ENCODE assay signal across 8 cellular contexts in the genomic region with DNA sequence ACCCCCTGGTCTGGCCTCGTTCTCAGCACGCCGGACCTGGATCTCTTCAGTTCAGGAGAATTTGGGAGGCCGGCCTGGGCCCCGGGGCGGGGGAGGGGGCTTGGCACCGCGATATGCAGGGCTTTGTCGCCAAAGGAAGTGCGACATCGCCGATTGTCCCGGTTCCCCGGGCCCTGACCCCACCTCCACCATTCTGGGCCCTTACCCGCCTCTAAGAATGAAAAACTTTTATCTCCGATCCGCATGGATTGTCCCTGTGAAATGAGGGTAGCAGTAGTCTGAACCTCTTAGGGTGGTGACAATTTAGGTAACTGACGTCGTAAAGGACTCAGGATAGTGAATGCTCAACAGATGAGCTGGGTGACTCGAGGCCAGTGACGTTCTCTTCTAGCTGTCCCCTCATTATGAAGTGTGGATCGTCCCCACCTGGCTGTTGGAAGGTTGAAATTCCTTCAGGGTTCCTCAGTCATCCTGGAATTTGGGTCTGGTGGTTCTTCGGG. TPM values are rescaled to one million over a fixed set of nuclear protein-coding genes. Genes with fewer than 3 reads are reported as not detected.
DNase-seq lines count a peak whose midpoint lies in the region; ATAC-seq, FAIRE-seq and TF ChIP-seq lines count a peak whose summit lies in the region.

No MANE protein-coding gene starts in this region.

- H3K56ac ChIP-seq in H9 (ENCODE audit: insufficient read length, low read depth, low read length), result no peak overlapping the region

- ATAC-seq in T-helper 17 cell (no peak), gastroesophageal sphincter (no peak), GM21825 (IDR thresholded peaks at IDR 0.05; ENCODE audit: unreplicated experiment) (no peak)

- no peak for FAIRE-seq in small intestine (lab: Jason Lieb, UNC)

- H2BK20ac ChIP-seq in H9 (ENCODE audit: low read depth, low read length, poor library complexity, severe bottlenecking), result no peak overlapping the region

- no peak overlapping the region for H2BK15ac ChIP-seq in H9 (ENCODE audit: low read depth, low read length)

- H2AK5ac ChIP-seq in H9 (ENCODE audit: insufficient read length, low read length), result no peak overlapping the region

- H3K36me3 ChIP-seq in gastroesophageal sphincter, result peaks cover 0 to 35% of the 10 kb centered on the region in 2 donors
- H3K36me3 ChIP-seq in small intestine (ENCODE audit: control insufficient read depth in 2 of 2, insufficient read depth in 2 of 2, low read length in 2 of 2), result peaks cover 4 to 5% of the 10 kb centered on the region in 2 donors

- H3K9ac ChIP-seq in H9 (ENCODE audit: extremely low read depth, insufficient read length, low read length), result peak overlapping the region; percentile 32

- H2BK12ac ChIP-seq in H9 (ENCODE audit: insufficient read length, low read depth, low read length), result no peak overlapping the region

- H3K4me3 ChIP-seq in gastroesophageal sphincter (peak overlapping the region; percentile 80 to 92), small intestine (ENCODE audit: low read depth in 1 of 2, low read length in 2 of 2) (peak overlapping the region; percentile 77 to 90)

- no peaks in the 10 kb centered on the region for H3K9me3 ChIP-seq in H9 (ENCODE audit: control insufficient read depth, low read depth, low read length)
- no peaks in the 10 kb centered on the region for H3K9me3 ChIP-seq in T-helper 17 cell (ENCODE audit: control insufficient read depth, low read length, poor library complexity, severe bottlenecking)
- H3K9me3 ChIP-seq in gastroesophageal sphincter, result no peaks in the 10 kb centered on the region
- no peaks in the 10 kb centered on the region for H3K9me3 ChIP-seq in small intestine (ENCODE audit: control insufficient read depth, low read depth)

- peaks cover 17 to 25% of the 10 kb centered on the region in 2 experiments for H3K4me1 Mint-ChIP-seq in H9
- peaks cover 29% of the 10 kb centered on the region for H3K4me1 Mint-ChIP-seq in T-helper 17 cell

- H3K4me3 Mint-ChIP-seq in H9 (peak overlapping the region; percentile 94 to 95), T-helper 17 cell (peak overlapping the region; percentile 97)

- H3K27me3 ChIP-seq in H9 (ENCODE audit: insufficient read depth, low read length) (no peaks in the 10 kb centered on the region), gastroesophageal sphincter (no peaks in the 10 kb centered on the region), small intestine (ENCODE audit: control insufficient read depth in 2 of 2, insufficient read depth in 2 of 2, low read length in 2 of 2) (no peaks in the 10 kb centered on the region)

- peak overlapping the region; percentile 73 for H3K4me2 ChIP-seq in H9 (ENCODE audit: insufficient read depth, insufficient read length, low read length)

- no peak overlapping the region for H4K91ac ChIP-seq in H9 (ENCODE audit: insufficient read length, low read depth, low read length)

- H3T11ph ChIP-seq in H9 (ENCODE audit: low read length), result no peak overlapping the region

- no peak for TF ChIP-seq CTCF in H9 (conservative IDR thresholded peaks at IDR 0.05)
- no peak for TF ChIP-seq CTCF in gastroesophageal sphincter (IDR thresholded peaks at IDR 0.05)

- no peaks in the 10 kb centered on the region for H4K20me1 ChIP-seq in H9 (ENCODE audit: control insufficient read depth, insufficient read depth, insufficient read length)

- no peak overlapping the region for H2BK120ac ChIP-seq in H9 (ENCODE audit: low read depth, low read length, poor library complexity, severe bottlenecking)

- no peak for TF ChIP-seq POLR2A in gastroesophageal sphincter (IDR thresholded peaks at IDR 0.05)

- H3K79me2 ChIP-seq in H9 (ENCODE audit: insufficient read depth, low read length), result peaks cover 7% of the 10 kb centered on the region; the same call in 1 of the 2 replicates

- DNase-seq in H9 (no peak), T-helper 17 cell (no peak), small intestine (no peak), KBM-7 (no peak), NCI-H1436 (lab: John Stamatoyannopoulos, UW) (no peak), amniotic stem cell (lab: John Stamatoyannopoulos, UW) (no peak)

- no peak overlapping the region for H3K18ac ChIP-seq in H9 (ENCODE audit: insufficient read length, low read depth, low read length)

- H3K4me1 ChIP-seq in H9 (ENCODE audit: insufficient read depth, low read length) (no peaks in the 10 kb centered on the region), gastroesophageal sphincter (peaks cover 0 to 70% (median 20%) of the 10 kb centered on the region in 3 donors), small intestine (ENCODE audit: control insufficient read depth in 2 of 2, insufficient read depth in 1 of 2, low read depth in 1 of 2, low read length in 1 of 2) (peaks cover 0 to 2% of the 10 kb centered on the region in 2 donors)

- H2BK5ac ChIP-seq in H9 (ENCODE audit: insufficient read length, low read length), result no peak overlapping the region

- no peak overlapping the region for H4K8ac ChIP-seq in H9 (replicated peaks; ENCODE audit: insufficient read length, low read depth, low read length)

- H3K23ac ChIP-seq in H9 (ENCODE audit: insufficient read length, low read depth, low read length), result no peak overlapping the region

- in situ Hi-C loops in KBM-7 (cut with MboI; ENCODE audit: low pct_unique_long_range_greater_than_20kb, low sequenced_read_pairs), result no loop called here

- no peak overlapping the region for H3K27ac ChIP-seq in H9 (ENCODE audit: insufficient read length, low read depth, low read length)
- peak overlapping the region; percentile 44 to 85 (median 84) for H3K27ac ChIP-seq in gastroesophageal sphincter
- H3K27ac ChIP-seq in small intestine (ENCODE audit: low read depth in 1 of 2, low read length in 1 of 2), result peak overlapping the region; percentile 60 to 74

- H3K4ac ChIP-seq in H9 (ENCODE audit: low read depth, low read length), result no peak overlapping the region

- no CpG with 5 or more reads among the region's 23 CpGs for WGBS in H9 (ENCODE audit: extremely low coverage, insufficient read length, low lambda C conversion rate)
- 4% methylated on average over 4 of the region's 23 CpGs; no CpG with 5 or more reads in 1 of the 2 donors for WGBS in gastroesophageal sphincter (ENCODE audit: low coverage in 1 of 2), 2 donors
- WGBS in small intestine, 3 donors, result 4 to 6% (median 5%) methylated on average over 23 of the region's 23 CpGs

- no peaks in the 10 kb centered on the region for H3K27me3 Mint-ChIP-seq in H9 (ENCODE audit: low read depth)
- H3K27me3 Mint-ChIP-seq in T-helper 17 cell, result no peaks in the 10 kb centered on the region

- H3K27ac Mint-ChIP-seq in H9 (peak overlapping the region; percentile 88 to 98 (median 95); a peak in 5 of 7 replicates), T-helper 17 cell (peak overlapping the region; percentile 91)

- H3K23me2 ChIP-seq in H9 (ENCODE audit: insufficient read length, low read depth, low read length, poor library complexity, severe bottlenecking), result peaks cover 11% of the 10 kb centered on the region

- H4K5ac ChIP-seq in H9 (ENCODE audit: insufficient read length, low read depth, low read length), result no peak overlapping the region

- TF ChIP-seq EP300 in gastroesophageal sphincter (IDR thresholded peaks at IDR 0.05), result no peak

- H3K36me3 Mint-ChIP-seq in H9 (ENCODE audit: insufficient read depth in 1 of 3, low read depth in 3 of 3) (peaks cover 9 to 22% (median 22%) of the 10 kb centered on the region in 3 experiments; a peak in 6 of 7 replicates), T-helper 17 cell (ENCODE audit: low read depth) (no peaks in the 10 kb centered on the region)

- no peaks in the 10 kb centered on the region for H3K9me3 Mint-ChIP-seq in H9

- no peak overlapping the region for H3K14ac ChIP-seq in H9 (ENCODE audit: insufficient read depth, low read length)

- no peak overlapping the region for H2AFZ ChIP-seq in H9 (ENCODE audit: low read length)

- peaks cover 6% of the 10 kb centered on the region for H3K79me1 ChIP-seq in H9 (ENCODE audit: insufficient read depth, low read depth, low read length, poor library complexity, severe bottlenecking)

RNA-seq across cellular contexts. Expression of a gene that starts 0.6 kb away (rescaled TPM):
- 42.3 and 45.7 TPM in 2 replicates for total RNA-seq in H9 (2021)
- total RNA-seq in T-helper 17 cell, result 10 to 100 TPM; 40.3 to 50.3 TPM
- total RNA-seq in gastroesophageal sphincter, result 10 to 100 TPM; 13.2 to 58.5 (median 19.9) TPM
- polyA plus RNA-seq in small intestine, result 10 to 100 TPM; 48.6 to 57.5 (median 49.2) TPM

RNA-seq across cellular contexts. Expression of a gene that starts 4.3 kb away (rescaled TPM):
- 84.6 and 93.6 TPM in 2 replicates for total RNA-seq in H9 (2021)
- total RNA-seq in T-helper 17 cell, result 10 to 100 TPM; 47.0 to 47.1 TPM
- total RNA-seq in gastroesophageal sphincter, result 100 to 1,000 TPM in 3 of 4 donors, 10 to 100 TPM in 1; 95.0 to 175 (median 113) TPM
- polyA plus RNA-seq in small intestine, result 100 to 1,000 TPM; 199 to 404 (median 356) TPM

RNA-seq across cellular contexts. Expression of a gene that starts 6.8 kb away (rescaled TPM):
- total RNA-seq in H9 (2021) (11.7 and 12.8 TPM in 2 replicates), T-helper 17 cell (1 to 10 TPM; 5.0 to 7.1 TPM), gastroesophageal sphincter (10 to 100 TPM; 13.2 to 34.4 (median 24.3) TPM)
- polyA plus RNA-seq in small intestine, result 1 to 10 TPM; 2.2 to 5.1 (median 3.5) TPM

RNA-seq across cellular contexts. Expression of a gene that starts 24.6 kb away (rescaled TPM):
- total RNA-seq in H9 (2021) (18.9 and 21.9 TPM in 2 replicates), T-helper 17 cell (10 to 100 TPM; 15.9 to 17.7 TPM), gastroesophageal sphincter (1 to 10 TPM; 1.3 to 6.2 (median 4.2) TPM)
- 1 to 10 TPM; 1.9 to 5.1 (median 4.1) TPM for polyA plus RNA-seq in small intestine

RNA-seq across cellular contexts. Expression of a gene that starts 27.3 kb away (rescaled TPM):
- total RNA-seq in H9 (2021) (62.9 and 71.3 TPM in 2 replicates), T-helper 17 cell (10 to 100 TPM; 27.5 to 33.3 TPM), gastroesophageal sphincter (10 to 100 TPM in 3 of 4 donors, 1 to 10 TPM in 1; 9.3 to 20.2 (median 15.6) TPM)
- 10 to 100 TPM in 1 of 3 donors, 1 to 10 TPM in 2; 9.2 to 12.6 (median 9.2) TPM for polyA plus RNA-seq in small intestine
